In the genomic region with DNA sequence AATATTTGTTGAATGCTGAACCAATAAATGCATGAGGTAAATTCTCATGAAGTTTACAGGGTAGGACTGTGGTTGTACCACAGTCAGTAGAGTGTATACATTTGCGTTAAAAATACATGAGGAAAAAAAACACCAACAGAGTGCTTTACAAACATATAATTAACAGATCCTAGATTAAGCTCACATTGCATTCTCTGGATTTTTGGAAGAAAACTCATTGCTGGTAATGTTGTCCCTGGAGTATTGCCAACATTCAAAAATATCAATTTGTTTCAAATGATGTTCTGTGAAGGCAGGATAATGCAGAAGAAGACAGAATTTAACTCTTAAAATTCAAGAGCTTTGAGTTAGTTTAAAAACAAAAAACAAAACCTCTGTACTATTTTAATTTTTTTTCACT, we compare ENCODE assay signal across 18 cellular contexts.
DNase-seq lines count a peak whose midpoint lies in the region; ATAC-seq and TF ChIP-seq lines count a peak whose summit lies in the region.
"Had no signal": no experiment of that assay in that cellular context is flagged by ENCODE, and none has a peak within 500 bp of the region (broad histone marks: within the 10 kb centered on the region; RNA-seq: fewer than 3 reads in every experiment).

No MANE protein-coding gene starts in this region.

- H3K9me3 ChIP-seq in GM23248 (ENCODE audit: low read depth) = no peaks in the 10 kb centered on the region

- H3K79me2 ChIP-seq in GM23248 (ENCODE audit: insufficient read depth) = no peaks in the 10 kb centered on the region

- WGBS in GM23248 (ENCODE audit: low coverage in 1 of 2, low lambda C conversion rate in 2 of 2, missing lambda C conversion rate in 2 of 2), 2 experiments = 6 to 11% methylated on average over 1 of the region's 1 CpG

- H3F3A ChIP-seq in GM23248 (ENCODE audit: insufficient read depth) = peaks cover 5% of the 10 kb centered on the region; the same call in 1 of the 2 replicates

- no peaks in the 10 kb centered on the region for H3K27me3 ChIP-seq in GM23248 (replicated peaks; ENCODE audit: insufficient read depth)

- in situ Hi-C loops in GM23248 (cut with MboI) = no loop called here

- no peak overlapping the region for H2AFZ ChIP-seq in GM23248

- peak overlapping the region; percentile 4 for H3K4me2 ChIP-seq in GM23248 (ENCODE audit: unreplicated experiment)

- no peaks in the 10 kb centered on the region for H4K20me1 ChIP-seq in GM23248 (ENCODE audit: insufficient read depth)

- ATAC-seq in SK-N-SH treated with all-trans-retinoic acid at 6 μM for 48 hours (no peak), GM19463 (IDR thresholded peaks at IDR 0.05; ENCODE audit: unreplicated experiment) (no peak), HG02884 (IDR thresholded peaks at IDR 0.05; ENCODE audit: unreplicated experiment) (no peak), HG03135 (IDR thresholded peaks at IDR 0.05; ENCODE audit: unreplicated experiment) (no peak)
- ATAC-seq: Right ventricle myocardium inferior had no signal

- no peak overlapping the region for H3K27ac ChIP-seq in GM23248

- DNase-seq in GM23248 (peak; percentile 24), choroid plexus epithelial cell (ENCODE audit: low read depth) (peak; percentile 39), retinal pigment epithelial cell (ENCODE audit: low read depth) (peak; percentile 27), activated gamma-delta T cell (lab: John Stamatoyannopoulos, UW) (no peak)
- DNase-seq: ACHN; AML-193; DND-41; GDM1; NCI-H1105 treated with DMSO at 0.1 percent for 48 hours; NCI-H1694; NCI-H2081 treated with DMSO at 0.1 percent for 48 hours; NCI-H446 treated with DMSO at 0.1 percent for 48 hours; NK-92 treated with Interleukin-12 subunit alpha and Interleukin-12 subunit beta, amount 100 ng/mL, for 24 hours had no signal

- H3K9me2 ChIP-seq in GM23248 (ENCODE audit: insufficient read depth) = no peaks in the 10 kb centered on the region

- H3K4me3 ChIP-seq in GM23248 (no peak overlapping the region; the same call in 1 of the 2 replicates), choroid plexus epithelial cell (ENCODE audit: low read depth, low read length) (no peak overlapping the region), retinal pigment epithelial cell (ENCODE audit: low read length) (no peak overlapping the region)

- no peaks in the 10 kb centered on the region for H3K36me3 ChIP-seq in GM23248 (ENCODE audit: low read depth)

- H3K4me1 ChIP-seq in GM23248 (ENCODE audit: insufficient read depth) = peaks cover 17% of the 10 kb centered on the region

- TF ChIP-seq CTCF in choroid plexus epithelial cell (conservative IDR thresholded peaks at IDR 0.05; ENCODE audit: low read depth, low read length) (no peak), retinal pigment epithelial cell (conservative IDR thresholded peaks at IDR 0.05; ENCODE audit: low read depth, low read length) (no peak)

- H3K9ac ChIP-seq in GM23248 = no peak overlapping the region

TF ChIP-seq in SK-N-SH treated with all-trans-retinoic acid at 6 μM for 48 hours, 23 proteins besides CTCF, POLR2A, EP300 and RAD21:
- TF ChIP-seq ESRRG (CRISPR knock-in tag; IDR thresholded peaks at IDR 0.05) = no peak
- TF ChIP-seq ISL1 (CRISPR knock-in tag; IDR thresholded peaks at IDR 0.05) = peak; percentile 90
